ENCODE assay signal across 9 cellular contexts in genomic region chr15:50879016-50879415, GRCh38. TPM values are rescaled to one million over a fixed set of nuclear protein-coding genes. Genes with fewer than 3 reads are reported as not detected.
DNase-seq lines count a peak whose midpoint lies in the region; ATAC-seq and TF ChIP-seq lines count a peak whose summit lies in the region.
"Had no signal": no experiment of that assay in that cellular context is flagged by ENCODE, and none has a peak within 500 bp of the region (broad histone marks: within the 10 kb centered on the region; RNA-seq: fewer than 3 reads in every experiment).

No MANE protein-coding gene starts in this region.

- no peaks in the 10 kb centered on the region for H3K27me3 Mint-ChIP-seq in activated T-helper 17 cell treated with anti-CD3 and anti-CD28 coated beads, Interleukin-2, amount 50 U/mL, for 72 hours
- H3K27me3 Mint-ChIP-seq in nephron progenitor cell (ENCODE audit: low read depth, poor library complexity) (peaks cover 9% of the 10 kb centered on the region), progenitor cell of endocrine pancreas (peaks cover 4% of the 10 kb centered on the region)

- ATAC-seq in GM19452 (IDR thresholded peaks at IDR 0.05; ENCODE audit: unreplicated experiment): peak; percentile 63
- peak; percentile 52 for ATAC-seq in HG03103 (IDR thresholded peaks at IDR 0.05; ENCODE audit: low read depth, unreplicated experiment)
- ATAC-seq in activated T-helper 17 cell treated with anti-CD3 and anti-CD28 coated beads, Interleukin-2, amount 50 U/mL, for 72 hours (replicated peaks): peak; percentile 77
- ATAC-seq in left lobe of liver: no peak

- DNase-seq in GM06990 (ENCODE audit: extremely low read depth, insufficient read length) (peak; percentile 46), nephron progenitor cell (no peak), progenitor cell of endocrine pancreas (ENCODE audit: low spot score, unreplicated experiment) (no peak), left lobe of liver (ENCODE audit: low spot score) (no peak)
- no peak for DNase-seq in stimulated activated CD4-positive, alpha-beta T cell treated with anti-CD3 and anti-CD28 coated beads, Interleukin-12 subunit alpha, Interleukin-12 subunit beta, amount 100 ng/mL, for 4 hours
- DNase-seq: NCI-H2081 treated with DMSO at 0.1 percent for 48 hours had no signal

- peak overlapping the region; percentile 80 for H3K4me3 Mint-ChIP-seq in activated T-helper 17 cell treated with anti-CD3 and anti-CD28 coated beads, Interleukin-2, amount 50 U/mL, for 72 hours
- no peak overlapping the region for H3K4me3 Mint-ChIP-seq in nephron progenitor cell
- H3K4me3 Mint-ChIP-seq in progenitor cell of endocrine pancreas (ENCODE audit: low read depth): no peak overlapping the region

- peaks cover 39% of the 10 kb centered on the region for H3K4me1 Mint-ChIP-seq in activated T-helper 17 cell treated with anti-CD3 and anti-CD28 coated beads, Interleukin-2, amount 50 U/mL, for 72 hours
- peaks cover 8% of the 10 kb centered on the region for H3K4me1 Mint-ChIP-seq in nephron progenitor cell
- H3K4me1 Mint-ChIP-seq in progenitor cell of endocrine pancreas (ENCODE audit: low read depth): no peaks in the 10 kb centered on the region

- no peaks in the 10 kb centered on the region for H3K27me3 ChIP-seq in GM06990 (replicated peaks; ENCODE audit: control insufficient read depth, insufficient read depth, low read length)

- no peaks in the 10 kb centered on the region for H3K9me3 Mint-ChIP-seq in activated T-helper 17 cell treated with anti-CD3 and anti-CD28 coated beads, Interleukin-2, amount 50 U/mL, for 72 hours
- H3K9me3 Mint-ChIP-seq in nephron progenitor cell (no peaks in the 10 kb centered on the region), progenitor cell of endocrine pancreas (ENCODE audit: low read depth) (no peaks in the 10 kb centered on the region)

- no peaks in the 10 kb centered on the region for H3K36me3 Mint-ChIP-seq in activated T-helper 17 cell treated with anti-CD3 and anti-CD28 coated beads, Interleukin-2, amount 50 U/mL, for 72 hours (ENCODE audit: low read depth)
- H3K36me3 Mint-ChIP-seq in nephron progenitor cell (ENCODE audit: low read depth) (no peaks in the 10 kb centered on the region), progenitor cell of endocrine pancreas (ENCODE audit: insufficient read depth) (no peaks in the 10 kb centered on the region)

- no peaks in the 10 kb centered on the region for H3K36me3 ChIP-seq in GM06990 (ENCODE audit: control insufficient read depth, insufficient read depth, low read length)

- no peak overlapping the region for H3K4me3 ChIP-seq in GM06990 (replicated peaks; ENCODE audit: low read depth, low read length)

- TF ChIP-seq CTCF in GM06990 (IDR thresholded peaks at IDR 0.05; ENCODE audit: insufficient read depth, low read length, poor library complexity, severe bottlenecking) (no peak), nephron progenitor cell (IDR thresholded peaks at IDR 0.05) (no peak), progenitor cell of endocrine pancreas (IDR thresholded peaks at IDR 0.05; ENCODE audit: unreplicated experiment) (no peak)

- peak overlapping the region; percentile 86 for H3K27ac Mint-ChIP-seq in activated T-helper 17 cell treated with anti-CD3 and anti-CD28 coated beads, Interleukin-2, amount 50 U/mL, for 72 hours
- no peak overlapping the region for H3K27ac Mint-ChIP-seq in nephron progenitor cell
- no peak overlapping the region for H3K27ac Mint-ChIP-seq in progenitor cell of endocrine pancreas

RNA-seq across cellular contexts. Expression of gene AP4E1, which starts 29.5 kb away (rescaled TPM):
- total RNA-seq in activated T-helper 17 cell treated with anti-CD3 and anti-CD28 coated beads, Interleukin-2, amount 50 U/mL, for 72 hours: 10 to 100 TPM; 10.6 to 15.6 TPM
- total RNA-seq in progenitor cell of endocrine pancreas: 10.5 TPM in 2 replicates
- total RNA-seq in left lobe of liver: 4.4 TPM
